ENCODE assay signal across 11 cellular contexts in genomic region chr5:31470608-31471007, GRCh38.
DNase-seq lines count a peak whose midpoint lies in the region; ATAC-seq, FAIRE-seq and TF ChIP-seq lines count a peak whose summit lies in the region.
"Had no signal": no experiment of that assay in that cellular context is flagged by ENCODE, and none has a peak within 500 bp of the region (broad histone marks: within the 10 kb centered on the region; RNA-seq: fewer than 3 reads in every experiment).

No MANE protein-coding gene starts in this region.

- H3K4me3 ChIP-seq in thyroid gland (replicated peaks in 1 of 3), result no peak overlapping the region

- peak; percentile 10 for DNase-seq in H54 (ENCODE audit: insufficient read length, low spot score)
- peak; percentile 14 for DNase-seq in UCSD-AML1 (lab: John Stamatoyannopoulos, UW; ENCODE audit: unreplicated experiment)
- peak; percentile 69 for DNase-seq in left cardiac atrium
- peak; percentile 82 to 89 for DNase-seq in thyroid gland
- no peak for DNase-seq in NCI-H1436 treated with DMSO at 0.1 percent for 48 hours (lab: John Stamatoyannopoulos, UW)
- DNase-seq in DMS114 treated with DMSO at 0.1 percent for 48 hours (lab: John Stamatoyannopoulos, UW; ENCODE audit: unreplicated experiment), result no peak
- DNase-seq: activated CD4-positive, alpha-beta memory T cell treated with anti-CD3 and anti-CD28 coated beads for 36 hours; activated naive CD8-positive, alpha-beta T cell treated with anti-CD3 and anti-CD28 coated beads, Interleukin-2, amount 10 ng/mL, durations not matched to agents 7 days and 5 days; GF-D8; NCI-H345 had no signal

- H3K9me3 ChIP-seq in thyroid gland, result no peaks in the 10 kb centered on the region

- peak overlapping the region; percentile 49 to 66 (median 62) for H3K27ac ChIP-seq in thyroid gland

- peaks cover 0 to 3% of the 10 kb centered on the region in 2 donors for H3K36me3 ChIP-seq in thyroid gland

- H3K4me1 ChIP-seq in thyroid gland, result peaks cover 10 to 14% of the 10 kb centered on the region in 2 donors

- 17 to 28% methylated on average over 5 of the region's 5 CpGs for WGBS in thyroid gland, 2 donors

- no peaks in the 10 kb centered on the region for H3K27me3 ChIP-seq in thyroid gland

- no peak for TF ChIP-seq CTCF in thyroid gland (IDR thresholded peaks at IDR 0.05)

- TF ChIP-seq POLR2A in H54 (IDR thresholded peaks at IDR 0.05; ENCODE audit: low read depth, low read length), result no peak
- TF ChIP-seq POLR2A in thyroid gland (IDR thresholded peaks at IDR 0.05), result no peak

- intact Hi-C loops in left cardiac atrium (cut with DNase I) (no loop called here), thyroid gland (cut with DNase I) (no loop called here)

- ATAC-seq in left cardiac atrium (peak in 1 of 2 donors; percentile 79), HG02571 (IDR thresholded peaks at IDR 0.05; ENCODE audit: unreplicated experiment) (no peak)

- FAIRE-seq in H54 (lab: Jason Lieb, UNC), result peak; percentile 85

Comparison
In these comparisons a context has a peak if more than half of its experiments do, and no peak if none do; other contexts are left out.
1. DNase-seq: peak in H54 (single experiment), UCSD-AML1 (single experiment), left cardiac atrium (single experiment) and thyroid gland (2 of 2); none in NCI-H1436 treated with DMSO at 0.1 percent for 48 hours (single experiment) and DMS114 treated with DMSO at 0.1 percent for 48 hours (single experiment).